Comparison of ENCODE assay signal across 1 cellular context in genomic region chr17:82230627-82231311, GRCh38.
A peak's percentile ranks its signal among the peaks of the same experiment; 100 is the strongest.
TF ChIP-seq lines count a peak whose summit lies in the region.

No MANE protein-coding gene starts in this region.

TF ChIP-seq in HepG2, 621 proteins besides CTCF, POLR2A, EP300 and RAD21 (continued from another document and continues in another):
- TF ChIP-seq GFI1 (CRISPR knock-in tag; IDR thresholded peaks at IDR 0.05; ENCODE audit: borderline replicate concordance), result peak; percentile 77; the same call in 1 of the 2 replicates
- peak; percentile 89; the same call in 1 of the 2 replicates for TF ChIP-seq IRF2 (CRISPR knock-in tag; IDR thresholded peaks at IDR 0.05)
- TF ChIP-seq SOX13 (IDR thresholded peaks at IDR 0.05), result no peak
- peak in 1 of 2 experiments; percentile 61; a peak in 1 of 4 replicates for TF ChIP-seq SOX13 (CRISPR knock-in tag; conservative IDR thresholded peaks at IDR 0.05 in 1 of 2, IDR thresholded peaks at IDR 0.05 in 1 of 2)
- TF ChIP-seq, protein P1, sequence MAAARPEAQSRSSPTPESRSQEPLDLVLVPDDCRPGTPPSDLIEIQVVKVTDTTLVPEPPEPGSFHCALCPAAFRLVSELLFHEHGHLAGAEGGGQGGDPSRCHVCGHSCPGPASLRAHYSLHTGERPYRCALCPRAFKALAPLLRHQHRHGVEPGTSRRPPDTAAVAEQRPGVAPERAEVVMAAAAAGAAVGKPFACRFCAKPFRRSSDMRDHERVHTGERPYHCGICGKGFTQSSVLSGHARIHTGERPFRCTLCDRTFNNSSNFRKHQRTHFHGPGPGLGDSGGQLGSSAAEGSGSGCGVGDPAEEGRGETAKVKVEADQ (CRISPR knock-in tag; IDR thresholded peaks at IDR 0.05; ENCODE audit: borderline replicate concordance), result peak; percentile 95; the same call in 1 of the 2 replicates
- peak; percentile 97 for TF ChIP-seq NFAT5 (CRISPR knock-in tag; IDR thresholded peaks at IDR 0.05)
- peak; percentile 96 for TF ChIP-seq HOXA3 (CRISPR knock-in tag; IDR thresholded peaks at IDR 0.05)
- peak; percentile 68; the same call in 1 of the 2 replicates for TF ChIP-seq NCOA2 (CRISPR knock-in tag; IDR thresholded peaks at IDR 0.05)
- TF ChIP-seq ZNF557 (CRISPR knock-in tag; IDR thresholded peaks at IDR 0.05), result peak; percentile 97
- TF ChIP-seq ZNF83 (CRISPR knock-in tag; IDR thresholded peaks at IDR 0.05; ENCODE audit: borderline replicate concordance), result 0 out of 2 replicates have a peak, but pooled peaks have one; percentile 61
- TF ChIP-seq GPBP1L1 (CRISPR knock-in tag; IDR thresholded peaks at IDR 0.05), result no peak
- 0 out of 2 replicates have a peak, but pooled peaks have one; percentile 36 for TF ChIP-seq SETDB1 (CRISPR knock-in tag; IDR thresholded peaks at IDR 0.05; ENCODE audit: borderline replicate concordance)
- TF ChIP-seq MBNL3 (CRISPR knock-in tag; conservative IDR thresholded peaks at IDR 0.05), result no peak
- TF ChIP-seq ETV6 (CRISPR knock-in tag; conservative IDR thresholded peaks at IDR 0.05), result peak; percentile 85
- peak; percentile 83 for TF ChIP-seq ARID5B (CRISPR knock-in tag; IDR thresholded peaks at IDR 0.05)
- TF ChIP-seq FOXC1 (CRISPR knock-in tag; IDR thresholded peaks at IDR 0.05; ENCODE audit: borderline replicate concordance), result peak; percentile 81; the same call in 1 of the 2 replicates
- TF ChIP-seq FOSL1 (CRISPR knock-in tag; IDR thresholded peaks at IDR 0.05; ENCODE audit: borderline replicate concordance), result peak; percentile 57; the same call in 1 of the 2 replicates
- TF ChIP-seq FOSL2 (CRISPR knock-in tag; IDR thresholded peaks at IDR 0.05), result no peak; the same call in 1 of the 2 replicates
- peak; percentile 77 for TF ChIP-seq MXD4 (CRISPR knock-in tag; IDR thresholded peaks at IDR 0.05)
- TF ChIP-seq ZNF720 (CRISPR knock-in tag; IDR thresholded peaks at IDR 0.05), result no peak
- TF ChIP-seq KLF16 (CRISPR knock-in tag; IDR thresholded peaks at IDR 0.05), result peak in 1 of 2 experiments; percentile 98; a peak in 2 of 4 replicates
- TF ChIP-seq DPF2 (CRISPR knock-in tag; IDR thresholded peaks at IDR 0.05; ENCODE audit: borderline replicate concordance, low read depth), result peak; percentile 64; the same call in 1 of the 2 replicates
- 0 out of 2 replicates have a peak, but pooled peaks have one; percentile 40 for TF ChIP-seq ELF4 (CRISPR knock-in tag; IDR thresholded peaks at IDR 0.05; ENCODE audit: borderline replicate concordance)
- peak; percentile 88 for TF ChIP-seq ZNF543 (CRISPR knock-in tag; IDR thresholded peaks at IDR 0.05)
- peak; percentile 99 for TF ChIP-seq ZBED4 (CRISPR knock-in tag; IDR thresholded peaks at IDR 0.05; ENCODE audit: borderline replicate concordance)
- TF ChIP-seq SALL1 (CRISPR knock-in tag; IDR thresholded peaks at IDR 0.05), result peak; percentile 96
- TF ChIP-seq AGO2 (optimal IDR thresholded peaks at IDR 0.05; ENCODE audit: low read depth, low read length), result peak; percentile 67
- TF ChIP-seq ZNF264 (CRISPR knock-in tag; IDR thresholded peaks at IDR 0.05), result peak; percentile 96
- TF ChIP-seq ZNF691 (CRISPR knock-in tag; IDR thresholded peaks at IDR 0.05; ENCODE audit: borderline replicate concordance, low read depth), result peak; percentile 90
- peak; percentile 91 for TF ChIP-seq TARDBP (CRISPR knock-in tag; IDR thresholded peaks at IDR 0.05)
- TF ChIP-seq CREB3 (CRISPR knock-in tag; IDR thresholded peaks at IDR 0.05), result peak; percentile 97
- TF ChIP-seq ATF7 (IDR thresholded peaks at IDR 0.05), result no peak
- peak; percentile 81; the same call in 1 of the 2 replicates for TF ChIP-seq ATF7 (CRISPR knock-in tag; IDR thresholded peaks at IDR 0.05)
- no peak for TF ChIP-seq ZNF354B (CRISPR knock-in tag; IDR thresholded peaks at IDR 0.05)
- peak; percentile 98; the same call in 1 of the 2 replicates for TF ChIP-seq ZNF510 (CRISPR knock-in tag; IDR thresholded peaks at IDR 0.05; ENCODE audit: low read depth)
- no peak for TF ChIP-seq ZEB1 (IDR thresholded peaks at IDR 0.05; ENCODE audit: insufficient replicate concordance, low read depth)
- TF ChIP-seq ATF1 (CRISPR knock-in tag; IDR thresholded peaks at IDR 0.05), result no peak
- TF ChIP-seq PAF1 (CRISPR knock-in tag; IDR thresholded peaks at IDR 0.05), result peak; percentile 77
- peak; percentile 81; the same call in 1 of the 2 replicates for TF ChIP-seq SRF (IDR thresholded peaks at IDR 0.05; ENCODE audit: low read depth, low read length)
- TF ChIP-seq, protein P2, sequence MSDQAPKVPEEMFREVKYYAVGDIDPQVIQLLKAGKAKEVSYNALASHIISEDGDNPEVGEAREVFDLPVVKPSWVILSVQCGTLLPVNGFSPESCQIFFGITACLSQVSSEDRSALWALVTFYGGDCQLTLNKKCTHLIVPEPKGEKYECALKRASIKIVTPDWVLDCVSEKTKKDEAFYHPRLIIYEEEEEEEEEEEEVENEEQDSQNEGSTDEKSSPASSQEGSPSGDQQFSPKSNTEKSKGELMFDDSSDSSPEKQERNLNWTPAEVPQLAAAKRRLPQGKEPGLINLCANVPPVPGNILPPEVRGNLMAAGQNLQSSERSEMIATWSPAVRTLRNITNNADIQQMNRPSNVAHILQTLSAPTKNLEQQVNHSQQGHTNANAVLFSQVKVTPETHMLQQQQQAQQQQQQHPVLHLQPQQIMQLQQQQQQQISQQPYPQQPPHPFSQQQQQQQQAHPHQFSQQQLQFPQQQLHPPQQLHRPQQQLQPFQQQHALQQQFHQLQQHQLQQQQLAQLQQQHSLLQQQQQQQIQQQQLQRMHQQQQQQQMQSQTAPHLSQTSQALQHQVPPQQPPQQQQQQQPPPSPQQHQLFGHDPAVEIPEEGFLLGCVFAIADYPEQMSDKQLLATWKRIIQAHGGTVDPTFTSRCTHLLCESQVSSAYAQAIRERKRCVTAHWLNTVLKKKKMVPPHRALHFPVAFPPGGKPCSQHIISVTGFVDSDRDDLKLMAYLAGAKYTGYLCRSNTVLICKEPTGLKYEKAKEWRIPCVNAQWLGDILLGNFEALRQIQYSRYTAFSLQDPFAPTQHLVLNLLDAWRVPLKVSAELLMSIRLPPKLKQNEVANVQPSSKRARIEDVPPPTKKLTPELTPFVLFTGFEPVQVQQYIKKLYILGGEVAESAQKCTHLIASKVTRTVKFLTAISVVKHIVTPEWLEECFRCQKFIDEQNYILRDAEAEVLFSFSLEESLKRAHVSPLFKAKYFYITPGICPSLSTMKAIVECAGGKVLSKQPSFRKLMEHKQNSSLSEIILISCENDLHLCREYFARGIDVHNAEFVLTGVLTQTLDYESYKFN (CRISPR knock-in tag; conservative IDR thresholded peaks at IDR 0.05), result peak; percentile 74
- peak; percentile 16; the same call in 1 of the 2 replicates for TF ChIP-seq SP2 (CRISPR knock-in tag; IDR thresholded peaks at IDR 0.05)
- peak; percentile 99 for TF ChIP-seq ZNF605 (CRISPR knock-in tag; IDR thresholded peaks at IDR 0.05)
- no peak; the same call in 1 of the 2 replicates for TF ChIP-seq MIER2 (CRISPR knock-in tag; IDR thresholded peaks at IDR 0.05)
